ENCODE assay signal across 8 cellular contexts in genomic region chr22:20981787-20982562, GRCh38. TPM values are rescaled to one million over a fixed set of nuclear protein-coding genes. Genes with fewer than 3 reads are reported as not detected.
A peak's percentile ranks its signal among the peaks of the same experiment; 100 is the strongest.
DNase-seq lines count a peak whose midpoint lies in the region; ATAC-seq and TF ChIP-seq lines count a peak whose summit lies in the region.

Gene LZTR1, plus strand, starts transcription at chr22:20982297. Its CDS starts 75 bp downstream, at chr22:20982372.

- H3K27me3 ChIP-seq in SJCRH30 (no peaks in the 10 kb centered on the region), neural progenitor cell (no peaks in the 10 kb centered on the region)

- peaks cover 1% of the 10 kb centered on the region for H3K27me3 Mint-ChIP-seq in IgD-negative memory B cell
- peaks cover 11% of the 10 kb centered on the region for H3K27me3 Mint-ChIP-seq in neural progenitor cell (ENCODE audit: insufficient read depth, low read depth)

- peak within 1 kb of the TSS; percentile 83 to 96 (median 95) for H3K27ac Mint-ChIP-seq in IgD-negative memory B cell
- H3K27ac Mint-ChIP-seq in neural progenitor cell = peak within 1 kb of the TSS; percentile 97

- H3K4me1 Mint-ChIP-seq in IgD-negative memory B cell (peaks cover 25 to 28% (median 27%) of the 10 kb centered on the region in 3 donors), neural progenitor cell (peaks cover 26% of the 10 kb centered on the region)

- H3K27ac ChIP-seq in SJCRH30 (peak within 1 kb of the TSS; percentile 83), neural progenitor cell (peak within 1 kb of the TSS; percentile 40), substantia nigra (ENCODE audit: low read depth, low read length, poor library complexity, severe bottlenecking) (peak within 1 kb of the TSS; percentile 83)

- peak within 1 kb of the TSS; percentile 66 for H3K9ac ChIP-seq in neural progenitor cell

- H3F3A ChIP-seq in neural progenitor cell (ENCODE audit: low read depth) = peaks cover 28% of the 10 kb centered on the region

- H3K4me1 ChIP-seq in SJCRH30 (peaks cover 3% of the 10 kb centered on the region; the same call in 1 of the 2 replicates), neural progenitor cell (peaks cover 24% of the 10 kb centered on the region)

- 0 out of 2 replicates have a peak, but pooled peaks cover 3% of the 10 kb centered on the region for H3K9me3 ChIP-seq in SJCRH30 (replicated peaks)
- H3K9me3 ChIP-seq in neural progenitor cell (ENCODE audit: low read depth) = no peaks in the 10 kb centered on the region

- H3K4me3 ChIP-seq in SJCRH30 = peak within 1 kb of the TSS; percentile 79
- H3K4me3 ChIP-seq in foreskin fibroblast (ENCODE audit: low read depth in 1 of 2, low read length in 2 of 2) = peak within 1 kb of the TSS; percentile 84 to 89
- H3K4me3 ChIP-seq in neural progenitor cell = peak within 1 kb of the TSS; percentile 66

- DNase-seq in Daoy (ENCODE audit: low read depth) (peak; percentile 90), SJCRH30 (peak; percentile 83 to 85), foreskin fibroblast (peak; percentile 87 to 96), neural progenitor cell (ENCODE audit: low spot score) (peak; percentile 91), substantia nigra (lab: John Stamatoyannopoulos, UW) (peak in 48 of 49 donors; percentile 51 to 98 (median 86))
- DNase-seq in activated gamma-delta T cell treated with anti-CD3 and anti-CD28 coated beads, Interleukin-2, amount 50 U/mL, for 16 hours (ENCODE audit: low read depth) = peak; percentile 45

- H3K4me2 ChIP-seq in neural progenitor cell = peak within 1 kb of the TSS; percentile 92

- TF ChIP-seq CTCF in foreskin fibroblast (IDR thresholded peaks at IDR 0.05; ENCODE audit: low read depth, low read length) = peak; percentile 62
- peak; percentile 49 for TF ChIP-seq CTCF in neural progenitor cell (IDR thresholded peaks at IDR 0.05)

- H3K79me2 ChIP-seq in neural progenitor cell (ENCODE audit: low read depth) = peaks cover 22% of the 10 kb centered on the region

- H3K36me3 ChIP-seq in SJCRH30 (0 out of 2 replicates have a peak, but pooled peaks cover 4% of the 10 kb centered on the region), neural progenitor cell (no peaks in the 10 kb centered on the region)

- ATAC-seq in GM21528 (IDR thresholded peaks at IDR 0.05; ENCODE audit: low FRiP score, unreplicated experiment) = peak; percentile 56

- no peaks in the 10 kb centered on the region for H4K20me1 ChIP-seq in neural progenitor cell (ENCODE audit: low read depth)

- H3K9me3 Mint-ChIP-seq in IgD-negative memory B cell (peaks cover 0 to 8% (median 2%) of the 10 kb centered on the region in 3 donors), neural progenitor cell (no peaks in the 10 kb centered on the region)

- H2AFZ ChIP-seq in neural progenitor cell (replicated peaks) = peak within 1 kb of the TSS; percentile 75

- no peaks in the 10 kb centered on the region for H3K36me3 Mint-ChIP-seq in IgD-negative memory B cell
- peaks cover 12% of the 10 kb centered on the region for H3K36me3 Mint-ChIP-seq in neural progenitor cell

- H3K4me3 Mint-ChIP-seq in IgD-negative memory B cell (peak within 1 kb of the TSS; percentile 87 to 98 (median 98)), neural progenitor cell (peak within 1 kb of the TSS; percentile 99)

RNA-seq across cellular contexts. Expression of gene LZTR1, which starts in this region (rescaled TPM):
- 19.1 and 22.9 TPM in 2 replicates for total RNA-seq in Daoy (2014; rRNA removed; shearing (Covaris generic))
- polyA plus RNA-seq in IgD-negative memory B cell = 11.9 TPM
- 24.5 and 39.9 TPM in 2 replicates for total RNA-seq in SJCRH30 (2014; rRNA removed; shearing (Covaris generic))
- total RNA-seq in neural progenitor cell (ENCODE audit: low replicate concordance) = 21.9 and 39.4 TPM in 2 replicates

Comparison
In these comparisons a context has a peak if more than half of its experiments do, and no peak if none do; other contexts are left out.
1. Peak in every context shown above with its lines: DNase-seq, ATAC-seq, H3K4me3 ChIP-seq and H3K27ac ChIP-seq.